24 cellular contexts compared by ENCODE assay signal in the genomic region with DNA sequence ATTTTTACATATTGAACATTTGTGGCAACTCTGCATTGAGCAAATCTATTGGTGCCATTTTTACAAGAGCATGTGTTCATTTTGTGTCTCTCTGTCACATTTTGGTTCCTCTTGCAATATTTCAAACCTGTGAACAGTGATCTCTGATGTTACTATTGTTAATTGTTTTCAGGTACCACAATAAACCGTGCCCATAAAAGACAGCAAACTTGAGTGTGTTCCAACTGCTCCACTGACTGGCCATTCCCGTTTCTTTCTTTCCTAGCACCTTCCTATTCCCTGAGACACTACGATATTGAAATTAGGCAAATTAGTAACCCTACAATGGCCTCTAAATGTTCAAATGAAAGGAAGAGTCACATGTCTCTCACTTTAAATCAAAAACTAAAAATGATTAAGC.
"Had no signal": no experiment of that assay in that cellular context is flagged by ENCODE, and none has a peak within 500 bp of the region (broad histone marks: within the 10 kb centered on the region; RNA-seq: fewer than 3 reads in every experiment).

No MANE protein-coding gene starts in this region.

- H3K4me2 ChIP-seq: KMS-11, SK-N-SH had no signal

- DNase-seq: IMR-90, Kasumi-1, MM.1S, NCI-H1092 treated with DMSO at 0.1 percent for 48 hours, NCI-H1436, NCI-H187, NCI-H2029, NCI-H2081 treated with DMSO at 0.1 percent for 48 hours, NCI-H2171, NCI-H226, NCI-H446, NCI-H510A, NCI-H524 treated with DMSO at 0.1 percent for 48 hours, NCI-H69, NCI-H774, PC-3, SHP77, SK-N-SH, SW 1271 had no signal

- FAIRE-seq: HepG2, K562 had no signal

- H3K4me3 ChIP-seq: K562 had no signal

- ATAC-seq: HepG2, K562, Panc1, PC-3 had no signal

- H3K27ac ChIP-seq: KMS-11, RWPE1 had no signal

- H3K9me3 ChIP-seq: SK-N-SH had no signal

- H3K9ac ChIP-seq: KMS-11, SK-N-SH had no signal
